2 cellular contexts compared by ENCODE assay signal in the genomic region with DNA sequence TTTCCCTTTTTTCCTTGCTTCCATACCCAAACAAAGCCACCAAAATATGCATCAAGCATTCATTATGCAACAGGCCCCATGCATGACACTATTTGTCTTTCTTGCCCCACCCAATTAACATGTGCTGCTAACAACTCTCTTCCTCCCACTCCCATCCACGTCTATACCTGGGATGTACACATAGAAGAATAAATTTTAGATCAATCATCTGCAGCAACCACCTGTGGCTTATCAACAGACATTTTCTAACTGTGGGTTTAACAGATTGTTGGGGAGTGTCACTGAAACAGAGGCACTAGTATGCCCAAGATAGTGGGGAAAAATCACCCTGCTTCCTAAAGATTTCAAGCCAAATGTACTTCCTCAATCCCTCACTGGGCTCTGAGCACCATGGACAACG.
TF ChIP-seq lines count a peak whose summit lies in the region.

No MANE protein-coding gene starts in this region.

TF ChIP-seq in HEK293, 187 proteins besides CTCF, POLR2A, EP300 and RAD21 (continued from another document):
- TF ChIP-seq SCRT1 (tag by site-specific recombination; IDR thresholded peaks at IDR 0.05; ENCODE audit: borderline replicate concordance): peak; percentile 70

TF ChIP-seq in neural cell, 6 proteins besides CTCF, POLR2A, EP300 and RAD21 (continued from another document):
- TF ChIP-seq, protein P1, sequence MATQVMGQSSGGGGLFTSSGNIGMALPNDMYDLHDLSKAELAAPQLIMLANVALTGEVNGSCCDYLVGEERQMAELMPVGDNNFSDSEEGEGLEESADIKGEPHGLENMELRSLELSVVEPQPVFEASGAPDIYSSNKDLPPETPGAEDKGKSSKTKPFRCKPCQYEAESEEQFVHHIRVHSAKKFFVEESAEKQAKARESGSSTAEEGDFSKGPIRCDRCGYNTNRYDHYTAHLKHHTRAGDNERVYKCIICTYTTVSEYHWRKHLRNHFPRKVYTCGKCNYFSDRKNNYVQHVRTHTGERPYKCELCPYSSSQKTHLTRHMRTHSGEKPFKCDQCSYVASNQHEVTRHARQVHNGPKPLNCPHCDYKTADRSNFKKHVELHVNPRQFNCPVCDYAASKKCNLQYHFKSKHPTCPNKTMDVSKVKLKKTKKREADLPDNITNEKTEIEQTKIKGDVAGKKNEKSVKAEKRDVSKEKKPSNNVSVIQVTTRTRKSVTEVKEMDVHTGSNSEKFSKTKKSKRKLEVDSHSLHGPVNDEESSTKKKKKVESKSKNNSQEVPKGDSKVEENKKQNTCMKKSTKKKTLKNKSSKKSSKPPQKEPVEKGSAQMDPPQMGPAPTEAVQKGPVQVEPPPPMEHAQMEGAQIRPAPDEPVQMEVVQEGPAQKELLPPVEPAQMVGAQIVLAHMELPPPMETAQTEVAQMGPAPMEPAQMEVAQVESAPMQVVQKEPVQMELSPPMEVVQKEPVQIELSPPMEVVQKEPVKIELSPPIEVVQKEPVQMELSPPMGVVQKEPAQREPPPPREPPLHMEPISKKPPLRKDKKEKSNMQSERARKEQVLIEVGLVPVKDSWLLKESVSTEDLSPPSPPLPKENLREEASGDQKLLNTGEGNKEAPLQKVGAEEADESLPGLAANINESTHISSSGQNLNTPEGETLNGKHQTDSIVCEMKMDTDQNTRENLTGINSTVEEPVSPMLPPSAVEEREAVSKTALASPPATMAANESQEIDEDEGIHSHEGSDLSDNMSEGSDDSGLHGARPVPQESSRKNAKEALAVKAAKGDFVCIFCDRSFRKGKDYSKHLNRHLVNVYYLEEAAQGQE (IDR thresholded peaks at IDR 0.05; ENCODE audit: borderline replicate concordance): no peak
- TF ChIP-seq SMC3 (conservative IDR thresholded peaks at IDR 0.05; ENCODE audit: poor library complexity) (no peak), TAF1 (IDR thresholded peaks at IDR 0.05; ENCODE audit: low read depth) (no peak), EZH2 (IDR thresholded peaks at IDR 0.05; ENCODE audit: borderline replicate concordance, insufficient read depth, low read length, poor library complexity, severe bottlenecking) (no peak)
